In genomic region chr1:1088036-1088800, GRCh38 we compare ENCODE assay signal across 29 cellular contexts. TPM values are rescaled to one million over a fixed set of nuclear protein-coding genes. Genes with fewer than 3 reads are reported as not detected.
DNase-seq lines count a peak whose midpoint lies in the region; ATAC-seq and TF ChIP-seq lines count a peak whose summit lies in the region.
"Had no signal": no experiment of that assay in that cellular context is flagged by ENCODE, and none has a peak within 500 bp of the region (broad histone marks: within the 10 kb centered on the region; RNA-seq: fewer than 3 reads in every experiment).

No MANE protein-coding gene starts in this region.

- H3K4me3 ChIP-seq in adrenal gland (no peak overlapping the region), aorta (ENCODE audit: low read length in 2 of 2) (no peak overlapping the region)

- intact Hi-C loops in adrenal gland (cut with DNase I), result no loop called here
- intact Hi-C loops in aorta (cut with DNase I), result no loop called here

- H3K9me3 ChIP-seq in adrenal gland (replicated peaks in 1 of 3) (no peaks in the 10 kb centered on the region), aorta (ENCODE audit: control insufficient read depth, low read length) (no peaks in the 10 kb centered on the region)

- H3K9me3 Mint-ChIP-seq in activated naive CD8-positive, alpha-beta T cell treated with anti-CD3 and anti-CD28 coated beads, Interleukin-2, amount 50 U/mL, for 24 hours, result no peaks in the 10 kb centered on the region
- no peaks in the 10 kb centered on the region for H3K9me3 Mint-ChIP-seq in activated naive CD8-positive, alpha-beta T cell treated with anti-CD3 and anti-CD28 coated beads for 36 hours
- H3K9me3 Mint-ChIP-seq in neural crest cell, result no peaks in the 10 kb centered on the region
- H3K9me3 Mint-ChIP-seq: activated B cell treated with CpG ODN at 0.5 μM for 24 hours; activated naive CD4-positive, alpha-beta T cell treated with anti-CD3 and anti-CD28 coated beads, Interleukin-2, amount 50 U/mL, for 72 hours; CD4-positive, alpha-beta T cell; stimulated activated naive CD8-positive, alpha-beta T cell treated with anti-CD3 and anti-CD28 coated beads, Interleukin-15, amount 100 ng/mL, for 72 hours; T-helper 2 cell treated with Interferon-gamma antibody and Interleukin-4, amounts not matched to agents 5 μg/mL and 100 μg/mL, for 36 hours had no signal

- TF ChIP-seq CTCF in adrenal gland (IDR thresholded peaks at IDR 0.05), result no peak
- no peak for TF ChIP-seq CTCF in neural crest cell (conservative IDR thresholded peaks at IDR 0.05)

- DNase-seq in activated naive CD8-positive, alpha-beta T cell treated with anti-CD3 and anti-CD28 coated beads, Interleukin-2, amount 50 U/mL, for 24 hours, result peak; percentile 1
- no peak for DNase-seq in activated naive CD8-positive, alpha-beta T cell treated with anti-CD3 and anti-CD28 coated beads for 36 hours
- peak in 4 of 7 donors; percentile 11 to 15 (median 14) for DNase-seq in adrenal gland
- DNase-seq in neural crest cell (ENCODE audit: low read depth, low spot score), result no peak
- DNase-seq in aorta, result peak; percentile 45 to 71
- DNase-seq in middle frontal gyrus (ENCODE audit: extremely low spot score, low spot score), result no peak
- no peak for DNase-seq in mucosa of gallbladder (ENCODE audit: low spot score)
- DNase-seq: activated B cell treated with CpG ODN at 0.5 μM for 24 hours; activated CD4-positive, alpha-beta T cell treated with anti-CD3 and anti-CD28 coated beads, Interleukin-2, amount 50 U/mL, for 48 hours; CD4-positive, alpha-beta T cell; effector CD4-positive, alpha-beta T cell; foreskin keratinocyte; GF-D8; hypothalamus; MV-4-11; NCI-H2171 treated with DMSO at 0.1 percent for 48 hours; NCI-H524 treated with DMSO at 0.1 percent for 48 hours; retina; stimulated activated CD4-positive, alpha-beta T cell treated with anti-CD3 and anti-CD28 coated beads, Interleukin-4, amount 100 ng/mL, for 24 hours; trophoblast cell had no signal

- H3K4me3 Mint-ChIP-seq in activated naive CD8-positive, alpha-beta T cell treated with anti-CD3 and anti-CD28 coated beads, Interleukin-2, amount 50 U/mL, for 24 hours, result no peak overlapping the region
- no peak overlapping the region for H3K4me3 Mint-ChIP-seq in activated naive CD8-positive, alpha-beta T cell treated with anti-CD3 and anti-CD28 coated beads for 36 hours
- H3K4me3 Mint-ChIP-seq in neural crest cell, result no peak overlapping the region
- H3K4me3 Mint-ChIP-seq: activated B cell treated with CpG ODN at 0.5 μM for 24 hours; CD4-positive, alpha-beta T cell; stimulated activated naive CD8-positive, alpha-beta T cell treated with anti-CD3 and anti-CD28 coated beads, Interleukin-15, amount 100 ng/mL, for 72 hours; T-helper 2 cell treated with Interferon-gamma antibody and Interleukin-4, amounts not matched to agents 5 μg/mL and 100 μg/mL, for 36 hours had no signal

- no peaks in the 10 kb centered on the region for H3K27me3 Mint-ChIP-seq in activated naive CD8-positive, alpha-beta T cell treated with anti-CD3 and anti-CD28 coated beads, Interleukin-2, amount 50 U/mL, for 24 hours
- no peaks in the 10 kb centered on the region for H3K27me3 Mint-ChIP-seq in activated naive CD8-positive, alpha-beta T cell treated with anti-CD3 and anti-CD28 coated beads for 36 hours
- H3K27me3 Mint-ChIP-seq in neural crest cell (ENCODE audit: low read depth), result no peaks in the 10 kb centered on the region
- H3K27me3 Mint-ChIP-seq: activated B cell treated with CpG ODN at 0.5 μM for 24 hours; CD4-positive, alpha-beta T cell; stimulated activated naive CD8-positive, alpha-beta T cell treated with anti-CD3 and anti-CD28 coated beads, Interleukin-15, amount 100 ng/mL, for 72 hours had no signal

- WGBS in adrenal gland, 4 donors, result 87 to 92% (median 91%) methylated on average over 10 to 38 of the region's 39 CpGs
- WGBS in aorta, 2 donors, result 91 to 94% methylated on average over 35 to 39 of the region's 39 CpGs

- H3K27ac ChIP-seq in adrenal gland, result no peak overlapping the region
- no peak overlapping the region for H3K27ac ChIP-seq in aorta (ENCODE audit: low read depth in 1 of 2, low read length in 2 of 2)
- H3K27ac ChIP-seq: foreskin keratinocyte, KMS-11 had no signal

- H3K27me3 ChIP-seq in adrenal gland (no peaks in the 10 kb centered on the region), aorta (ENCODE audit: control insufficient read depth in 1 of 2, insufficient read depth in 2 of 2, low read length in 1 of 2) (no peaks in the 10 kb centered on the region)
- H3K27me3 ChIP-seq: foreskin keratinocyte had no signal

- no peaks in the 10 kb centered on the region for H3K4me1 ChIP-seq in adrenal gland (replicated peaks in 1 of 2)
- no peaks in the 10 kb centered on the region for H3K4me1 ChIP-seq in aorta (ENCODE audit: control insufficient read depth in 1 of 2, insufficient read depth in 2 of 2, low read length in 2 of 2)
- H3K4me1 ChIP-seq: foreskin keratinocyte had no signal

- TF ChIP-seq POLR2A in adrenal gland (IDR thresholded peaks at IDR 0.05), result no peak

- no peak overlapping the region for H3K27ac Mint-ChIP-seq in activated naive CD8-positive, alpha-beta T cell treated with anti-CD3 and anti-CD28 coated beads, Interleukin-2, amount 50 U/mL, for 24 hours
- H3K27ac Mint-ChIP-seq in activated naive CD8-positive, alpha-beta T cell treated with anti-CD3 and anti-CD28 coated beads for 36 hours, result no peak overlapping the region
- peak overlapping the region; percentile 89 for H3K27ac Mint-ChIP-seq in neural crest cell (ENCODE audit: unreplicated experiment)
- H3K27ac Mint-ChIP-seq: activated B cell treated with CpG ODN at 0.5 μM for 24 hours; activated naive CD4-positive, alpha-beta T cell treated with anti-CD3 and anti-CD28 coated beads, Interleukin-2, amount 50 U/mL, for 72 hours; CD4-positive, alpha-beta T cell; T-helper 2 cell treated with Interferon-gamma antibody and Interleukin-4, amounts not matched to agents 5 μg/mL and 100 μg/mL, for 36 hours had no signal

- peaks cover 6% of the 10 kb centered on the region for H3K4me1 Mint-ChIP-seq in activated naive CD8-positive, alpha-beta T cell treated with anti-CD3 and anti-CD28 coated beads, Interleukin-2, amount 50 U/mL, for 24 hours
- peaks cover 5% of the 10 kb centered on the region for H3K4me1 Mint-ChIP-seq in activated naive CD8-positive, alpha-beta T cell treated with anti-CD3 and anti-CD28 coated beads for 36 hours
- peaks cover 4% of the 10 kb centered on the region for H3K4me1 Mint-ChIP-seq in neural crest cell

- H3K36me3 Mint-ChIP-seq in activated naive CD8-positive, alpha-beta T cell treated with anti-CD3 and anti-CD28 coated beads, Interleukin-2, amount 50 U/mL, for 24 hours (ENCODE audit: low read depth), result peaks cover 3% of the 10 kb centered on the region
- peaks cover 8% of the 10 kb centered on the region for H3K36me3 Mint-ChIP-seq in activated naive CD8-positive, alpha-beta T cell treated with anti-CD3 and anti-CD28 coated beads for 36 hours
- peaks cover 3% of the 10 kb centered on the region for H3K36me3 Mint-ChIP-seq in neural crest cell (ENCODE audit: low read depth)
- H3K36me3 Mint-ChIP-seq: activated naive CD4-positive, alpha-beta T cell treated with anti-CD3 and anti-CD28 coated beads, Interleukin-2, amount 50 U/mL, for 72 hours had no signal

- H3K36me3 ChIP-seq in adrenal gland (replicated peaks in 1 of 2), result no peaks in the 10 kb centered on the region
- no peaks in the 10 kb centered on the region for H3K36me3 ChIP-seq in aorta (ENCODE audit: control insufficient read depth in 1 of 2, insufficient read depth in 2 of 2, low read length in 1 of 2)

- ATAC-seq in activated naive CD8-positive, alpha-beta T cell treated with anti-CD3 and anti-CD28 coated beads, Interleukin-2, amount 50 U/mL, for 24 hours, result no peak
- ATAC-seq in aorta (ENCODE audit: low FRiP score) (no peak), HG03045 (IDR thresholded peaks at IDR 0.05; ENCODE audit: unreplicated experiment) (no peak)
- ATAC-seq: activated naive CD4-positive, alpha-beta T cell treated with anti-CD3 and anti-CD28 coated beads, Interleukin-2, amount 50 U/mL, for 72 hours; foreskin keratinocyte had no signal

RNA-seq across cellular contexts. Expression of gene RNF223, which starts 14.1 kb away (rescaled TPM):
- total RNA-seq in activated naive CD8-positive, alpha-beta T cell treated with anti-CD3 and anti-CD28 coated beads for 36 hours, result not detected
- total RNA-seq in adrenal gland, result not detected
- under 1 TPM in 1 of 3 donors, not detected in 2; 0.03 TPM for polyA plus RNA-seq in adrenal gland
- total RNA-seq in neural crest cell, result not detected in 2 replicates
- not detected for total RNA-seq in aorta
- polyA plus RNA-seq in aorta, result not detected
- total RNA-seq in mucosa of gallbladder, result 1.0 TPM
- total RNA-seq: activated B cell treated with CpG ODN at 0.5 μM for 24 hours; activated naive CD4-positive, alpha-beta T cell treated with anti-CD3 and anti-CD28 coated beads, Interleukin-2, amount 50 U/mL, for 72 hours; CD4-positive, alpha-beta T cell; cerebellum; lung microvascular endothelial cell; SK-MEL-5 had no signal
- polyA plus RNA-seq: AG04450 had no signal

RNA-seq across cellular contexts. Expression of gene C1orf159, which starts 27.7 kb away (rescaled TPM):
- 10 to 100 TPM; 18.9 to 19.0 TPM for total RNA-seq in activated naive CD8-positive, alpha-beta T cell treated with anti-CD3 and anti-CD28 coated beads for 36 hours
- total RNA-seq in adrenal gland (10 to 100 TPM in 5 of 8 donors, 1 to 10 TPM in 3; 5.4 to 17.3 (median 11.3) TPM), neural crest cell (26.1 and 26.2 TPM in 2 replicates), aorta (10 to 100 TPM in 1 of 2 donors, 1 to 10 TPM in 1; 9.3 to 13.6 TPM), mucosa of gallbladder (18.6 TPM)
- polyA plus RNA-seq in adrenal gland (10 to 100 TPM in 2 of 3 donors, under 1 TPM in 1; 0.55 to 54.3 (median 25.5) TPM), aorta (10 to 100 TPM in 1 of 2 donors, 1 to 10 TPM in 1; 4.0 to 35.4 TPM)

Comparison
In these comparisons a context has a peak if more than half of its experiments do, and no peak if none do; other contexts are left out.
1. DNase-seq: peak in activated naive CD8-positive, alpha-beta T cell treated with anti-CD3 and anti-CD28 coated beads, Interleukin-2, amount 50 U/mL, for 24 hours (single experiment), adrenal gland (4 of 7) and aorta (2 of 2); none in activated naive CD8-positive, alpha-beta T cell treated with anti-CD3 and anti-CD28 coated beads for 36 hours (single experiment), neural crest cell (single experiment), middle frontal gyrus (single experiment) and mucosa of gallbladder (single experiment).